ENCODE assay signal across 12 cellular contexts in the genomic region with DNA sequence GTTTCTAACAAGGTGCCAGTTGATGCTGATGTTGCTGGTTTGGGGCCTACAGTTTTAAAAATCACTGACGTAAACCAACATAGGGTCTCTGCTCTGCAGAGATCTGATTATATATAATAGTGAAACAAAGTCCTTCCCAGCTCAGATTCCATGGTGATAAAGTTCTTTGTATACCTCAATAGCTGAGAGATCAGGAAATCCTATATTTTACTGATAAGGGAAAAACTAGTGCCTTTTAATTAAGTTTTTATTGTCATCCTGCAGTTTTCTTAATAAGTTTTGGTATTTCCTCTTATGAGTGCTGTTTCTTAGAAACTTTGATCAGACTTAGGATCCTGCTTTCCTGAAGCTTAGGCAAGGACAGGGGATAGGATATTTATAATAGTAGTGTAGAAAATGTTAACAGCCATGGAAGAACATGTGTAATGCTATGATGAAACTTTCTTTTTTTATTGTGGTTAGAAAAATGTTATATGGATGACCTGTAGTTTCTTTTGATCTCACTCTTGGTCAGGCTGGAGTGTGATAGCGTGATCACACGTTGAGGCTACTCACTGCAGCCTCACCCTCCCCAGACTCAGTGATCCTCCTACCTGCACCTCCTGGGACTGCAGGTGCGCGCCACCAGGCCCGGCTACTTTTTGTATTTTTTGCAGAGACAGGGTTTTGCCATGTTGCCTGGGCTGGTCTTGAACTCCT. TPM values are rescaled to one million over a fixed set of nuclear protein-coding genes. Genes with fewer than 3 reads are reported as not detected.
DNase-seq lines count a peak whose midpoint lies in the region; ATAC-seq and TF ChIP-seq lines count a peak whose summit lies in the region.
"Had no signal": no experiment of that assay in that cellular context is flagged by ENCODE, and none has a peak within 500 bp of the region (broad histone marks: within the 10 kb centered on the region; RNA-seq: fewer than 3 reads in every experiment).

No MANE protein-coding gene starts in this region.

- H4K8ac ChIP-seq in mesenchymal stem cell (ENCODE audit: low read length) = no peak overlapping the region

- DNase-seq in CD4-positive, alpha-beta T cell = peak in 1 of 10 experiments; percentile 4
- DNase-seq in mesenchymal stem cell (peak; percentile 33), NCI-H187 treated with DMSO at 0.1 percent for 48 hours (lab: John Stamatoyannopoulos, UW) (no peak), NCI-H2029 treated with DMSO at 0.1 percent for 48 hours (lab: John Stamatoyannopoulos, UW) (no peak)
- DNase-seq: activated CD4-positive, alpha-beta T cell treated with anti-CD3 and anti-CD28 coated beads, Interleukin-2, amount 10 ng/mL, durations not matched to agents 24 days and 14 days; cerebellar nuclear complex; NCI-H1417 treated with DMSO at 0.1 percent for 48 hours; nephron progenitor cell; Peyer's patch had no signal

- CTCF ChIA-PET in CD4-positive, alpha-beta T cell (lab: Charles Lee) = interaction anchor here (1.1 to 1.2 kb wide), 2 partner anchors 8 to 68 kb away, joined by 3 read pairs; no protein-coding TSS in a partner anchor

- TF ChIP-seq CTCF in CD4-positive, alpha-beta T cell (IDR thresholded peaks at IDR 0.05) = no peak

- no peak overlapping the region for H2BK120ac ChIP-seq in mesenchymal stem cell (ENCODE audit: low read depth, low read length)

- no peak overlapping the region for H3K14ac ChIP-seq in mesenchymal stem cell (ENCODE audit: low read length in 2 of 2)

- 99% methylated on average over 5 of the region's 6 CpGs for WGBS in mesenchymal stem cell

- H2BK12ac ChIP-seq in mesenchymal stem cell (ENCODE audit: low read length in 2 of 2) = no peak overlapping the region

- H2AFZ ChIP-seq in mesenchymal stem cell (ENCODE audit: low read depth, low read length) = no peak overlapping the region

- peak; percentile 60 for ATAC-seq in CD4-positive, alpha-beta T cell (ENCODE audit: poor library complexity)
- peak; percentile 55 for ATAC-seq in GM18867 (IDR thresholded peaks at IDR 0.05; ENCODE audit: unreplicated experiment)
- ATAC-seq in HG03354 (IDR thresholded peaks at IDR 0.05; ENCODE audit: poor library complexity, severe bottlenecking, unreplicated experiment) = no peak

- H3K4ac ChIP-seq in mesenchymal stem cell (ENCODE audit: low read depth in 1 of 2, low read length in 2 of 2) = no peak overlapping the region

- H3K27me3 ChIP-seq in CD4-positive, alpha-beta T cell (ENCODE audit: control insufficient read depth, insufficient read depth, low read length) = no peaks in the 10 kb centered on the region
- H3K27me3 ChIP-seq in mesenchymal stem cell (ENCODE audit: control insufficient read depth in 1 of 2, insufficient read depth in 1 of 2, low read length in 2 of 2) = no peaks in the 10 kb centered on the region
- H3K27me3 ChIP-seq: Peyer's patch had no signal

- H3K4me1 ChIP-seq in mesenchymal stem cell (ENCODE audit: control insufficient read depth, insufficient read depth, low read depth, low read length) = peaks cover 4% of the 10 kb centered on the region

- H4K91ac ChIP-seq in mesenchymal stem cell (ENCODE audit: low read length) = no peak overlapping the region

- H3K9me3 Mint-ChIP-seq in CD4-positive, alpha-beta T cell = no peaks in the 10 kb centered on the region
- H3K9me3 Mint-ChIP-seq in activated naive CD8-positive, alpha-beta T cell (ENCODE audit: low read depth) = no peaks in the 10 kb centered on the region
- H3K9me3 Mint-ChIP-seq: activated CD4-positive, alpha-beta T cell treated with anti-CD3 and anti-CD28 coated beads, Interleukin-2, amount 10 ng/mL, durations not matched to agents 24 days and 14 days; nephron progenitor cell had no signal

- intact Hi-C loops in CD4-positive, alpha-beta T cell (cut with DNase I, micrococcal nuclease) = no loop called here

- POLR2A ChIA-PET in CD4-positive, alpha-beta T cell (lab: Charles Lee) = interaction anchor here (0.8 to 1.2 kb wide), 3 partner anchors 9 to 40 kb away, joined by 3 to 4 read pairs (median 4); a partner anchor contains a TSS

- H3K36me3 Mint-ChIP-seq in CD4-positive, alpha-beta T cell (ENCODE audit: low read depth) = peaks cover 71% of the 10 kb centered on the region
- H3K36me3 Mint-ChIP-seq in activated naive CD8-positive, alpha-beta T cell = peaks cover 8% of the 10 kb centered on the region

- no peak overlapping the region for H3K18ac ChIP-seq in mesenchymal stem cell (ENCODE audit: low read depth in 1 of 2, low read length in 2 of 2)

- H2AK5ac ChIP-seq in mesenchymal stem cell (ENCODE audit: low read length, severe bottlenecking) = no peak overlapping the region

- H3K79me1 ChIP-seq in mesenchymal stem cell (replicated peaks; ENCODE audit: low read length, poor library complexity, severe bottlenecking) = no peaks in the 10 kb centered on the region

- H3K36me3 ChIP-seq in mesenchymal stem cell (ENCODE audit: control insufficient read depth in 1 of 2, insufficient read depth in 2 of 2, low read depth in 1 of 2, low read length in 2 of 2) = peaks cover 18 to 57% of the 10 kb centered on the region in 2 experiments

- no peak overlapping the region for H3K4me3 Mint-ChIP-seq in CD4-positive, alpha-beta T cell
- peak overlapping the region; percentile 9 for H3K4me3 Mint-ChIP-seq in activated naive CD8-positive, alpha-beta T cell
- H3K4me3 Mint-ChIP-seq: activated CD4-positive, alpha-beta T cell treated with anti-CD3 and anti-CD28 coated beads, Interleukin-2, amount 10 ng/mL, durations not matched to agents 24 days and 14 days; nephron progenitor cell had no signal

- no peak overlapping the region for H3K4me3 ChIP-seq in mesenchymal stem cell (ENCODE audit: insufficient read depth in 1 of 2, low read depth in 1 of 2, low read length in 2 of 2)
- H3K4me3 ChIP-seq: Peyer's patch had no signal

- no peaks in the 10 kb centered on the region for H3K9me3 ChIP-seq in CD4-positive, alpha-beta T cell (ENCODE audit: control insufficient read depth, low read length)
- no peaks in the 10 kb centered on the region for H3K9me3 ChIP-seq in mesenchymal stem cell (ENCODE audit: control insufficient read depth, low read length)
- H3K9me3 ChIP-seq: Peyer's patch had no signal

- no peak overlapping the region for H3K9ac ChIP-seq in mesenchymal stem cell (ENCODE audit: low read length)

- H2BK5ac ChIP-seq in mesenchymal stem cell (ENCODE audit: low read depth, low read length, poor library complexity, severe bottlenecking) = no peak overlapping the region

- no peak overlapping the region for H2BK15ac ChIP-seq in mesenchymal stem cell (ENCODE audit: low read depth, poor library complexity, severe bottlenecking)

- no peaks in the 10 kb centered on the region for H3K27me3 Mint-ChIP-seq in CD4-positive, alpha-beta T cell
- H3K27me3 Mint-ChIP-seq in activated naive CD8-positive, alpha-beta T cell = no peaks in the 10 kb centered on the region
- H3K27me3 Mint-ChIP-seq: activated CD4-positive, alpha-beta T cell treated with anti-CD3 and anti-CD28 coated beads, Interleukin-2, amount 10 ng/mL, durations not matched to agents 24 days and 14 days had no signal

- peaks cover 67% of the 10 kb centered on the region for H3K4me1 Mint-ChIP-seq in CD4-positive, alpha-beta T cell (ENCODE audit: low read depth)
- H3K4me1 Mint-ChIP-seq in activated naive CD8-positive, alpha-beta T cell (ENCODE audit: low read depth) = peaks cover 67% of the 10 kb centered on the region

- no peak overlapping the region for H3K27ac ChIP-seq in CD4-positive, alpha-beta T cell (ENCODE audit: low read depth, low read length)
- no peak overlapping the region for H3K27ac ChIP-seq in mesenchymal stem cell (ENCODE audit: low read length, poor library complexity, severe bottlenecking)

- H3K27ac Mint-ChIP-seq in CD4-positive, alpha-beta T cell = peak overlapping the region; percentile 48
- no peak overlapping the region for H3K27ac Mint-ChIP-seq in activated naive CD8-positive, alpha-beta T cell
- H3K27ac Mint-ChIP-seq: activated CD4-positive, alpha-beta T cell treated with anti-CD3 and anti-CD28 coated beads, Interleukin-2, amount 10 ng/mL, durations not matched to agents 24 days and 14 days; nephron progenitor cell had no signal

- no peak overlapping the region for H3K23ac ChIP-seq in mesenchymal stem cell (ENCODE audit: low read length in 2 of 2)

- no peak overlapping the region for H3K4me2 ChIP-seq in mesenchymal stem cell (ENCODE audit: low read length, poor library complexity, severe bottlenecking)

RNA-seq across cellular contexts. Expression of a gene that starts 14.1 kb away (rescaled TPM):
- 100 to 1,000 TPM; 107 TPM for total RNA-seq in CD4-positive, alpha-beta T cell
- polyA plus RNA-seq in mesenchymal stem cell (2013, experiment 1 of 2) = 155 TPM
- polyA plus RNA-seq in mesenchymal stem cell (2013, experiment 2 of 2) = 154 TPM

RNA-seq across cellular contexts. Expression of a gene that starts 39.8 kb away (rescaled TPM):
- total RNA-seq in CD4-positive, alpha-beta T cell = 10 to 100 TPM; 50.1 to 55.6 TPM
- polyA plus RNA-seq in mesenchymal stem cell (2013, experiment 1 of 2) = 17.5 TPM
- polyA plus RNA-seq in mesenchymal stem cell (2013, experiment 2 of 2) = 14.3 TPM
